ENCODE assay signal across 24 cellular contexts in genomic region chr5:92748072-92748676, GRCh38.
A peak's percentile ranks its signal among the peaks of the same experiment; 100 is the strongest.
DNase-seq lines count a peak whose midpoint lies in the region; ATAC-seq, FAIRE-seq and TF ChIP-seq lines count a peak whose summit lies in the region.
"Had no signal": no experiment of that assay in that cellular context is flagged by ENCODE, and none has a peak within 500 bp of the region (broad histone marks: within the 10 kb centered on the region; RNA-seq: fewer than 3 reads in every experiment).

No MANE protein-coding gene starts in this region.

- in situ Hi-C loops in IMR-90 (cut with MboI; ENCODE audit: low sequenced_read_pairs): no loop called here

- no TSS peak for BruUV-seq in IMR-90 (replicated peaks; lab: Mats Ljungman, UMichigan)

- WGBS in IMR-90 (ENCODE audit: extremely low coverage in 2 of 2, insufficient read length in 1 of 2), 2 experiments: 100% methylated on average over 1 of the region's 1 CpG; no CpG with 5 or more reads in 1 of the 2 experiments
- whole genome bisulfite sequencing in esophagus squamous epithelium, 2 donors: 74 to 82% methylated on average over 1 of the region's 1 CpG

- no peaks in the 10 kb centered on the region for H3K79me1 ChIP-seq in IMR-90 (ENCODE audit: low read depth in 1 of 2, low read length in 2 of 2)

- H2BK5ac ChIP-seq in IMR-90 (ENCODE audit: low read depth, low read length, poor library complexity, severe bottlenecking): no peak overlapping the region

- no peak overlapping the region for H2BK20ac ChIP-seq in IMR-90 (ENCODE audit: low read depth, low read length)

- H3K9me3 ChIP-seq in IMR-90 (ENCODE audit: control insufficient read depth, insufficient read depth, low read length) (no peaks in the 10 kb centered on the region), kidney (ENCODE audit: control insufficient read depth in 1 of 2, low read length in 2 of 2) (no peaks in the 10 kb centered on the region), esophagus squamous epithelium (no peaks in the 10 kb centered on the region)
- H3K9me3 ChIP-seq: BLaER1 had no signal

- no peak overlapping the region for H2BK15ac ChIP-seq in IMR-90 (ENCODE audit: low read depth, low read length)

- H3K4me3 Mint-ChIP-seq in chondrocyte (ENCODE audit: unreplicated experiment): no peak overlapping the region
- H3K4me3 Mint-ChIP-seq: CD14-positive monocyte; CD4-positive, alpha-beta memory T cell; H9 had no signal

- ATAC-seq in IMR-90 (ENCODE audit: low read depth): no peak
- no peak for ATAC-seq in HG02840 (IDR thresholded peaks at IDR 0.05; ENCODE audit: low FRiP score, unreplicated experiment)

- TF ChIP-seq RAD21 in IMR-90 (IDR thresholded peaks at IDR 0.05; ENCODE audit: low read length): no peak

- no peak overlapping the region for H2AFZ ChIP-seq in IMR-90 (replicated peaks; ENCODE audit: low read length, poor library complexity)

- H2BK120ac ChIP-seq in IMR-90 (ENCODE audit: low read depth, low read length): no peak overlapping the region

- peak overlapping the region; percentile 6; the same call in 1 of the 2 replicates for H4K91ac ChIP-seq in IMR-90 (ENCODE audit: insufficient read depth, low read depth, low read length)

- H4K20me1 ChIP-seq in IMR-90 (ENCODE audit: insufficient read depth, low read length): no peaks in the 10 kb centered on the region
- H4K20me1 ChIP-seq: BLaER1 had no signal

- no peak overlapping the region for H3K23ac ChIP-seq in IMR-90 (ENCODE audit: low read depth, low read length)

- H3K9ac ChIP-seq in IMR-90 (ENCODE audit: low read depth, low read length): no peak overlapping the region
- no peak overlapping the region for H3K9ac ChIP-seq in kidney (ENCODE audit: low read length in 2 of 2)
- H3K9ac ChIP-seq: BLaER1, KMS-11 had no signal

- no peak overlapping the region for H3K18ac ChIP-seq in IMR-90 (ENCODE audit: low read depth, low read length)

- no peak overlapping the region for H2AK9ac ChIP-seq in IMR-90 (replicated peaks; ENCODE audit: low read depth, low read length, poor library complexity)

- FAIRE-seq in GM19239 (lab: Jason Lieb, UNC): peak; percentile 42
- FAIRE-seq in kidney (lab: Jason Lieb, UNC): peak; percentile 46
- FAIRE-seq: A204.1, GM12892, GM18507, H1, HTR-8/SVneo had no signal

- no peak overlapping the region for H3K14ac ChIP-seq in IMR-90 (replicated peaks; ENCODE audit: low read depth, low read length)

- CTCF ChIA-PET in IMR-90 (lab: Yijun Ruan, JAX): interaction anchor here (0.6 to 1.2 kb wide), 2 partner anchors 10 to 501 kb away, joined by 3 to 5 read pairs; no protein-coding TSS in a partner anchor

- H3K56ac ChIP-seq in IMR-90 (ENCODE audit: extremely low read depth, insufficient read depth, low read length): no peak overlapping the region

- H3K9me3 Mint-ChIP-seq in chondrocyte (ENCODE audit: low read depth): no peaks in the 10 kb centered on the region
- H3K9me3 Mint-ChIP-seq: CD4-positive, alpha-beta memory T cell; H9 had no signal

- no peaks in the 10 kb centered on the region for H3K36me3 ChIP-seq in IMR-90 (ENCODE audit: control insufficient read depth, insufficient read depth, low read length)
- no peaks in the 10 kb centered on the region for H3K36me3 ChIP-seq in kidney (ENCODE audit: control insufficient read depth in 1 of 2, insufficient read depth in 2 of 2, low read length in 2 of 2)
- no peaks in the 10 kb centered on the region for H3K36me3 ChIP-seq in esophagus squamous epithelium
- H3K36me3 ChIP-seq: BLaER1 had no signal

- 0 out of 2 replicates have a peak, but pooled peaks cover 2% of the 10 kb centered on the region for H3K4me1 ChIP-seq in IMR-90 (ENCODE audit: control insufficient read depth, insufficient read depth, low read length)
- no peaks in the 10 kb centered on the region for H3K4me1 ChIP-seq in kidney (ENCODE audit: control insufficient read depth in 1 of 2, insufficient read depth in 1 of 2, low read depth in 1 of 2, low read length in 2 of 2)
- H3K4me1 ChIP-seq in esophagus squamous epithelium: no peaks in the 10 kb centered on the region
- H3K4me1 ChIP-seq: BLaER1 had no signal

- TF ChIP-seq POLR2A in IMR-90 (IDR thresholded peaks at IDR 0.05; ENCODE audit: low read depth, low read length) (no peak), esophagus squamous epithelium (IDR thresholded peaks at IDR 0.05) (no peak)

- intact Hi-C loops in IMR-90 (cut with micrococcal nuclease): no loop called here
- intact Hi-C loops in kidney (cut with DNase I): no loop called here
- intact Hi-C loops in esophagus squamous epithelium (cut with DNase I): no loop called here

- no peak overlapping the region for H4K5ac ChIP-seq in IMR-90 (ENCODE audit: low read depth, low read length)

- dilution Hi-C loops in IMR-90 (cut with HindIII; ENCODE audit: low sequenced_read_pairs, unreplicated experiment): no loop called here

- H3K4ac ChIP-seq in IMR-90 (ENCODE audit: low read depth, low read length): no peak overlapping the region

- H3K36me3 Mint-ChIP-seq in chondrocyte (ENCODE audit: low read depth): no peaks in the 10 kb centered on the region
- H3K36me3 Mint-ChIP-seq: CD14-positive monocyte; CD4-positive, alpha-beta memory T cell had no signal

- no peaks in the 10 kb centered on the region for H3K27me3 Mint-ChIP-seq in chondrocyte (ENCODE audit: low read depth)
- H3K27me3 Mint-ChIP-seq: CD4-positive, alpha-beta memory T cell had no signal

- H3K4me3 ChIP-seq in IMR-90 (ENCODE audit: insufficient read depth, low read depth, low read length) (no peak overlapping the region), kidney (ENCODE audit: low read length in 2 of 2) (no peak overlapping the region), esophagus squamous epithelium (no peak overlapping the region)
- H3K4me3 ChIP-seq: BLaER1 had no signal

- no peak overlapping the region for H3K27ac ChIP-seq in IMR-90 (ENCODE audit: insufficient read depth, low read length)
- no peak overlapping the region for H3K27ac ChIP-seq in kidney (ENCODE audit: low read depth in 2 of 2, low read length in 2 of 2)
- no peak overlapping the region for H3K27ac ChIP-seq in esophagus squamous epithelium
- H3K27ac ChIP-seq: BLaER1, HL-60, KMS-11 had no signal

- H4K8ac ChIP-seq in IMR-90 (ENCODE audit: low read depth in 2 of 2, low read length in 2 of 2): no peak overlapping the region

- H3K27ac Mint-ChIP-seq in chondrocyte (ENCODE audit: unreplicated experiment): no peak overlapping the region
- H3K27ac Mint-ChIP-seq: CD14-positive monocyte; CD4-positive, alpha-beta memory T cell; H9 had no signal

- H2AK5ac ChIP-seq in IMR-90 (ENCODE audit: low read depth, low read length): no peak overlapping the region

- DNase-seq in EH (ENCODE audit: low read depth) (peak; percentile 4), GM19239 (ENCODE audit: insufficient read length, low spot score) (no peak), IMR-90 (no peak), kidney (no peak), GM20000 (ENCODE audit: low spot score) (no peak), esophagus squamous epithelium (lab: John Stamatoyannopoulos, UW) (no peak), chondrocyte (ENCODE audit: low spot score) (no peak)
- DNase-seq: ACHN; AML-193; Calu3; CD4-positive, alpha-beta memory T cell; DND-41; GDM1; H9 had no signal

- TF ChIP-seq CTCF in IMR-90 (conservative IDR thresholded peaks at IDR 0.05; ENCODE audit: low read depth, low read length) (no peak), kidney (IDR thresholded peaks at IDR 0.05; ENCODE audit: borderline replicate concordance, extremely low read depth, insufficient read depth) (no peak), GM20000 (IDR thresholded peaks at IDR 0.05; ENCODE audit: extremely low read depth, missing control alignments) (no peak), esophagus squamous epithelium (IDR thresholded peaks at IDR 0.05) (no peak), chondrocyte (IDR thresholded peaks at IDR 0.05) (no peak)

- POLR2A ChIA-PET in IMR-90 (lab: Charles Lee; ENCODE audit: unreplicated experiment): interaction anchor here (0.6 kb wide), 1 partner anchor 1363 kb away, joined by 3 read pairs; a partner anchor contains a TSS

- no peak overlapping the region for H3K4me2 ChIP-seq in IMR-90 (ENCODE audit: low read depth, low read length)
- H3K4me2 ChIP-seq: BLaER1, KMS-11 had no signal

- H3K9me1 ChIP-seq in IMR-90 (ENCODE audit: insufficient read depth, low read length): 0 out of 2 replicates have a peak, but pooled peaks cover 2% of the 10 kb centered on the region

- H3K27me3 ChIP-seq in IMR-90 (ENCODE audit: control insufficient read depth, insufficient read depth, low read length): no peaks in the 10 kb centered on the region
- H3K27me3 ChIP-seq in esophagus squamous epithelium: no peaks in the 10 kb centered on the region
- H3K27me3 ChIP-seq: BLaER1 had no signal

- peaks cover 9% of the 10 kb centered on the region for H3K4me1 Mint-ChIP-seq in chondrocyte (ENCODE audit: low read depth)
- H3K4me1 Mint-ChIP-seq: CD14-positive monocyte; CD4-positive, alpha-beta memory T cell had no signal

TF ChIP-seq in IMR-90, 13 proteins besides CTCF, POLR2A, EP300 and RAD21 (continues in another document):
- TF ChIP-seq MAFK (IDR thresholded peaks at IDR 0.05; ENCODE audit: low read depth, low read length) (no peak), RFX5 (IDR thresholded peaks at IDR 0.05; ENCODE audit: low read depth, low read length) (no peak), NFE2L2 (IDR thresholded peaks at IDR 0.05; ENCODE audit: low read depth, low read length) (no peak), MXI1 (IDR thresholded peaks at IDR 0.05; ENCODE audit: borderline replicate concordance, low read depth, low read length) (no peak), SMC3 (IDR thresholded peaks at IDR 0.05; ENCODE audit: low read depth, low read length) (no peak), RCOR1 (IDR thresholded peaks at IDR 0.05; ENCODE audit: insufficient replicate concordance, low read length) (no peak), ELK1 (IDR thresholded peaks at IDR 0.05; ENCODE audit: borderline replicate concordance, low read depth, low read length) (no peak), BHLHE40 (IDR thresholded peaks at IDR 0.05; ENCODE audit: low read depth, low read length) (no peak)
- TF ChIP-seq, protein P1, sequence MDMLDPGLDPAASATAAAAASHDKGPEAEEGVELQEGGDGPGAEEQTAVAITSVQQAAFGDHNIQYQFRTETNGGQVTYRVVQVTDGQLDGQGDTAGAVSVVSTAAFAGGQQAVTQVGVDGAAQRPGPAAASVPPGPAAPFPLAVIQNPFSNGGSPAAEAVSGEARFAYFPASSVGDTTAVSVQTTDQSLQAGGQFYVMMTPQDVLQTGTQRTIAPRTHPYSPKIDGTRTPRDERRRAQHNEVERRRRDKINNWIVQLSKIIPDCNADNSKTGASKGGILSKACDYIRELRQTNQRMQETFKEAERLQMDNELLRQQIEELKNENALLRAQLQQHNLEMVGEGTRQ (IDR thresholded peaks at IDR 0.05; ENCODE audit: low read depth, low read length): no peak
